ENCODE assay signal across 7 cellular contexts in genomic region chr3:51390600-51391074, GRCh38. TPM values are rescaled to one million over a fixed set of nuclear protein-coding genes. Genes with fewer than 3 reads are reported as not detected.
DNase-seq lines count a peak whose midpoint lies in the region; ATAC-seq and TF ChIP-seq lines count a peak whose summit lies in the region.

No MANE protein-coding gene starts in this region.

- H3K79me2 ChIP-seq in OCI-LY7 (ENCODE audit: insufficient read depth, low read depth, low read length) = peaks cover 69% of the 10 kb centered on the region

- WGBS in esophagus muscularis mucosa = 63% methylated on average over 12 of the region's 23 CpGs
- WGBS in sigmoid colon, 2 donors = 21 to 31% methylated on average over 23 of the region's 23 CpGs

- DNase-seq in OCI-LY7 (ENCODE audit: low spot score) (no peak), esophagus muscularis mucosa (ENCODE audit: extremely low spot score) (no peak), sigmoid colon (no peak), NCI-H510A treated with DMSO at 0.1 percent for 48 hours (lab: John Stamatoyannopoulos, UW) (no peak), DMS53 (lab: John Stamatoyannopoulos, UW) (no peak)

- peak overlapping the region; percentile 51 for H3K27ac ChIP-seq in OCI-LY7 (ENCODE audit: low read depth, low read length, poor library complexity, severe bottlenecking)
- H3K27ac ChIP-seq in esophagus muscularis mucosa (replicated peaks in 1 of 4) = peak overlapping the region; percentile 75 to 95 (median 92)
- peak overlapping the region; percentile 85 to 95 (median 90) for H3K27ac ChIP-seq in sigmoid colon

- CTCF ChIA-PET in OCI-LY7 (lab: Charles Lee; ENCODE audit: unreplicated experiment) = no interaction called here

- H4K20me1 ChIP-seq in OCI-LY7 (ENCODE audit: insufficient read depth, low read length) = peaks cover 49% of the 10 kb centered on the region

- TF ChIP-seq POLR2A in esophagus muscularis mucosa (IDR thresholded peaks at IDR 0.05; ENCODE audit: low read depth) = no peak
- TF ChIP-seq POLR2A in sigmoid colon (IDR thresholded peaks at IDR 0.05) = no peak

- H3K9me3 ChIP-seq in OCI-LY7 (ENCODE audit: low read length) = no peaks in the 10 kb centered on the region
- no peaks in the 10 kb centered on the region for H3K9me3 ChIP-seq in esophagus muscularis mucosa
- H3K9me3 ChIP-seq in sigmoid colon = no peaks in the 10 kb centered on the region

- peak overlapping the region; percentile 4; the same call in 1 of the 2 replicates for H2AFZ ChIP-seq in OCI-LY7 (ENCODE audit: low read length)

- POLR2A ChIA-PET in OCI-LY7 (lab: Charles Lee) = interaction anchor here (1.2 kb wide), 1 partner anchor 225 kb away, joined by 3 read pairs; no protein-coding TSS in a partner anchor

- H3K4me3 ChIP-seq in OCI-LY7 (ENCODE audit: low read depth, low read length, poor library complexity, severe bottlenecking) = peak overlapping the region; percentile 86
- peak overlapping the region; percentile 80 to 98 (median 90) for H3K4me3 ChIP-seq in esophagus muscularis mucosa
- H3K4me3 ChIP-seq in sigmoid colon = peak overlapping the region; percentile 6 to 87 (median 80)

- peaks cover 85% of the 10 kb centered on the region for H3K36me3 ChIP-seq in OCI-LY7 (ENCODE audit: insufficient read depth, low read length)
- H3K36me3 ChIP-seq in esophagus muscularis mucosa = peaks cover 37 to 68% (median 56%) of the 10 kb centered on the region in 4 donors
- H3K36me3 ChIP-seq in sigmoid colon = peaks cover 16 to 49% (median 30%) of the 10 kb centered on the region in 4 donors

- intact Hi-C loops in OCI-LY7 (cut with micrococcal nuclease; ENCODE audit: unreplicated experiment) (loop anchor here (1.0 to 2.0 kb wide), 2 partner anchors 109 to 774 kb away; partner anchors contain the start of gene MAPKAPK3), esophagus muscularis mucosa (cut with DNase I) (loop anchor here (5.0 kb wide), 1 partner anchor 107 kb away; no protein-coding TSS in a partner anchor), sigmoid colon (cut with DNase I) (loop anchor here (2.0 to 10.0 kb wide), 3 partner anchors 108 to 1036 kb away; partner anchors contain the start of genes CYB561D2, NPRL2, PCBP4 and TMEM115)

- no peak for TF ChIP-seq EP300 in esophagus muscularis mucosa (IDR thresholded peaks at IDR 0.05)
- no peak for TF ChIP-seq EP300 in sigmoid colon (IDR thresholded peaks at IDR 0.05)

- peak; percentile 82; the same call in 1 of the 2 replicates for TF ChIP-seq CTCF in OCI-LY7 (conservative IDR thresholded peaks at IDR 0.05; ENCODE audit: low read length)
- no peak for TF ChIP-seq CTCF in esophagus muscularis mucosa (IDR thresholded peaks at IDR 0.05)
- peak in 3 of 4 experiments; percentile 76 to 91 (median 83) for TF ChIP-seq CTCF in sigmoid colon (IDR thresholded peaks at IDR 0.05)

- H3K4me1 ChIP-seq in OCI-LY7 (ENCODE audit: insufficient read depth, low read length, poor library complexity, severe bottlenecking) (peaks cover 82% of the 10 kb centered on the region), esophagus muscularis mucosa (peaks cover 68 to 93% (median 77%) of the 10 kb centered on the region in 4 donors), sigmoid colon (peaks cover 0 to 77% (median 68%) of the 10 kb centered on the region in 4 donors)

- ATAC-seq in GM21367 (IDR thresholded peaks at IDR 0.05; ENCODE audit: unreplicated experiment) (peak; percentile 5), HG03378 (IDR thresholded peaks at IDR 0.05; ENCODE audit: unreplicated experiment) (no peak)

- BruUV-seq in OCI-LY7 (replicated peaks; lab: Mats Ljungman, UMichigan) = no TSS peak

- H3K4me2 ChIP-seq in OCI-LY7 (ENCODE audit: low read length) = peak overlapping the region; percentile 92

- H3K27me3 ChIP-seq in esophagus muscularis mucosa (no peaks in the 10 kb centered on the region), sigmoid colon (no peaks in the 10 kb centered on the region)

- no peaks in the 10 kb centered on the region for H3K9me2 ChIP-seq in OCI-LY7 (ENCODE audit: insufficient read depth, low read length)

RNA-seq across cellular contexts. Expression of gene RBM15B, which starts 0.4 kb away (rescaled TPM):
- 30.5 and 34.2 TPM in 2 replicates for total RNA-seq in OCI-LY7 (2014; rRNA removed; shearing (Covaris generic))
- total RNA-seq in OCI-LY7 (2022) (37.4 and 37.6 TPM in 2 replicates), esophagus muscularis mucosa (10 to 100 TPM; 27.8 to 50.5 (median 42.6) TPM), sigmoid colon (10 to 100 TPM; 18.9 to 29.5 (median 23.9) TPM)
- polyA plus RNA-seq in sigmoid colon = 10 to 100 TPM in 2 of 3 donors, 1 to 10 TPM in 1; 9.6 to 19.5 (median 11.6) TPM

RNA-seq across cellular contexts. Expression of gene MANF, which starts 5.5 kb away (rescaled TPM):
- 104 and 122 TPM in 2 replicates for total RNA-seq in OCI-LY7 (2014; rRNA removed; shearing (Covaris generic))
- 98.6 and 117 TPM in 2 replicates for total RNA-seq in OCI-LY7 (2022)
- 10 to 100 TPM; 16.2 to 34.6 (median 24.9) TPM for total RNA-seq in esophagus muscularis mucosa
- 10 to 100 TPM; 12.2 to 26.2 (median 20.5) TPM for total RNA-seq in sigmoid colon
- 100 to 1,000 TPM in 1 of 3 donors, 10 to 100 TPM in 2; 16.8 to 138 (median 28.2) TPM for polyA plus RNA-seq in sigmoid colon

Comparison
In these comparisons a context has a peak if more than half of its experiments do, and no peak if none do; other contexts are left out.
1. CTCF ChIP-seq: peak in OCI-LY7 (single experiment) and sigmoid colon (3 of 4); none in esophagus muscularis mucosa (0 of 3).
2. Peak in every context shown above with its lines, with median percentiles within 50 percentile points of each other: H3K27ac ChIP-seq and H3K4me3 ChIP-seq.